Comparison of ENCODE assay signal across 8 cellular contexts in genomic region chr10:86970152-86970886, GRCh38. TPM values are rescaled to one million over a fixed set of nuclear protein-coding genes. Genes with fewer than 3 reads are reported as not detected.
DNase-seq lines count a peak whose midpoint lies in the region; ATAC-seq and TF ChIP-seq lines count a peak whose summit lies in the region.

No MANE protein-coding gene starts in this region.

- H3K36me3 ChIP-seq in CD4-positive, CD25-positive, alpha-beta regulatory T cell (ENCODE audit: control insufficient read depth, insufficient read depth, low read length), result no peaks in the 10 kb centered on the region
- no peaks in the 10 kb centered on the region for H3K36me3 ChIP-seq in KOPT-K1 (ENCODE audit: insufficient read depth, low read length)

- H3K4me3 Mint-ChIP-seq in CD4-positive, CD25-positive, alpha-beta regulatory T cell, result peak overlapping the region; percentile 81 to 90 (median 86)
- H3K4me3 Mint-ChIP-seq in MCF 10A (ENCODE audit: unreplicated experiment), result peak overlapping the region; percentile 77
- peak overlapping the region; percentile 72 to 82 (median 75) for H3K4me3 Mint-ChIP-seq in immature natural killer cell
- peak overlapping the region; percentile 78 for H3K4me3 Mint-ChIP-seq in stimulated activated effector memory CD8-positive, alpha-beta T cell treated with anti-CD3 and anti-CD28 coated beads, Interleukin-12 subunit alpha, Interleukin-12 subunit beta, amount 100 ng/mL, for 72 hours

- no peak for TF ChIP-seq CTCF in MCF 10A (IDR thresholded peaks at IDR 0.05; ENCODE audit: unreplicated experiment)

- peaks cover 0 to 58% (median 15%) of the 10 kb centered on the region in 4 donors for H3K4me1 Mint-ChIP-seq in CD4-positive, CD25-positive, alpha-beta regulatory T cell
- peaks cover 60% of the 10 kb centered on the region for H3K4me1 Mint-ChIP-seq in MCF 10A (ENCODE audit: insufficient read depth, unreplicated experiment)
- peaks cover 27 to 29% of the 10 kb centered on the region in 2 donors for H3K4me1 Mint-ChIP-seq in immature natural killer cell
- H3K4me1 Mint-ChIP-seq in stimulated activated effector memory CD8-positive, alpha-beta T cell treated with anti-CD3 and anti-CD28 coated beads, Interleukin-12 subunit alpha, Interleukin-12 subunit beta, amount 100 ng/mL, for 72 hours, result peaks cover 45% of the 10 kb centered on the region

- H3K36me3 Mint-ChIP-seq in CD4-positive, CD25-positive, alpha-beta regulatory T cell, result no peaks in the 10 kb centered on the region
- peaks cover 5% of the 10 kb centered on the region for H3K36me3 Mint-ChIP-seq in MCF 10A (ENCODE audit: insufficient read depth, unreplicated experiment)
- H3K36me3 Mint-ChIP-seq in immature natural killer cell, result no peaks in the 10 kb centered on the region
- peaks cover 6% of the 10 kb centered on the region for H3K36me3 Mint-ChIP-seq in stimulated activated effector memory CD8-positive, alpha-beta T cell treated with anti-CD3 and anti-CD28 coated beads, Interleukin-12 subunit alpha, Interleukin-12 subunit beta, amount 100 ng/mL, for 72 hours

- H3K27ac ChIP-seq in CD4-positive, CD25-positive, alpha-beta regulatory T cell (ENCODE audit: insufficient read depth, low read length, poor library complexity, severe bottlenecking), result peak overlapping the region; percentile 94
- H3K27ac ChIP-seq in KOPT-K1 (ENCODE audit: low read depth, low read length, poor library complexity, severe bottlenecking), result peak overlapping the region; percentile 50

- CTCF ChIA-PET in MCF 10A (lab: Yijun Ruan, JAX), result interaction anchor here (0.6 to 3.1 kb wide), 6 partner anchors 10 to 125 kb away, joined by 3 to 23 read pairs (median 4); no protein-coding TSS in a partner anchor

- no peaks in the 10 kb centered on the region for H3K9me3 ChIP-seq in CD4-positive, CD25-positive, alpha-beta regulatory T cell (ENCODE audit: control insufficient read depth in 2 of 2, low read length in 2 of 2)
- no peaks in the 10 kb centered on the region for H3K9me3 ChIP-seq in KOPT-K1 (ENCODE audit: insufficient read depth, low read length, poor library complexity, severe bottlenecking)

- H3K27me3 Mint-ChIP-seq in CD4-positive, CD25-positive, alpha-beta regulatory T cell, result peaks cover 4% of the 10 kb centered on the region
- H3K27me3 Mint-ChIP-seq in MCF 10A (ENCODE audit: insufficient read depth, unreplicated experiment) (no peaks in the 10 kb centered on the region), immature natural killer cell (ENCODE audit: low read depth in 3 of 3) (peaks cover 6 to 10% (median 6%) of the 10 kb centered on the region in 3 donors)

- peak overlapping the region; percentile 37 for H3K4me3 ChIP-seq in CD4-positive, CD25-positive, alpha-beta regulatory T cell (ENCODE audit: low read depth, low read length)

- no peak for DNase-seq in CD4-positive, CD25-positive, alpha-beta regulatory T cell
- DNase-seq in MCF 10A (ENCODE audit: unreplicated experiment), result peak; percentile 59
- no peak for DNase-seq in immature natural killer cell
- DNase-seq in stimulated activated effector memory CD8-positive, alpha-beta T cell treated with anti-CD3 and anti-CD28 coated beads, Interleukin-12 subunit alpha, Interleukin-12 subunit beta, amount 100 ng/mL, for 72 hours (ENCODE audit: low spot score in 2 of 2), result peak in 1 of 2 donors; percentile 51
- no peak for DNase-seq in 8988T

- peak overlapping the region; percentile 86 to 91 (median 87) for H3K27ac Mint-ChIP-seq in CD4-positive, CD25-positive, alpha-beta regulatory T cell
- H3K27ac Mint-ChIP-seq in MCF 10A (ENCODE audit: low read depth, unreplicated experiment) (peak overlapping the region; percentile 97), immature natural killer cell (peak overlapping the region in 4 of 6 donors; percentile 10 to 69 (median 30))
- H3K27ac Mint-ChIP-seq in stimulated activated effector memory CD8-positive, alpha-beta T cell treated with anti-CD3 and anti-CD28 coated beads, Interleukin-12 subunit alpha, Interleukin-12 subunit beta, amount 100 ng/mL, for 72 hours, result peak overlapping the region; percentile 89

- TSS peak; percentile 70 for BruUV-seq in MCF 10A (replicated peaks; lab: Mats Ljungman, UMichigan)

- H3K27me3 ChIP-seq in CD4-positive, CD25-positive, alpha-beta regulatory T cell (ENCODE audit: control insufficient read depth, insufficient read depth, low read length), result no peaks in the 10 kb centered on the region

- H3K9me3 Mint-ChIP-seq in CD4-positive, CD25-positive, alpha-beta regulatory T cell, result no peaks in the 10 kb centered on the region
- no peaks in the 10 kb centered on the region for H3K9me3 Mint-ChIP-seq in MCF 10A (ENCODE audit: unreplicated experiment)
- H3K9me3 Mint-ChIP-seq in immature natural killer cell, result no peaks in the 10 kb centered on the region
- no peaks in the 10 kb centered on the region for H3K9me3 Mint-ChIP-seq in stimulated activated effector memory CD8-positive, alpha-beta T cell treated with anti-CD3 and anti-CD28 coated beads, Interleukin-12 subunit alpha, Interleukin-12 subunit beta, amount 100 ng/mL, for 72 hours

- intact Hi-C loops in MCF 10A (cut with micrococcal nuclease), result loop anchor here (2.0 kb wide), 1 partner anchor 122 kb away; no protein-coding TSS in a partner anchor

- peaks cover 58% of the 10 kb centered on the region for H3K4me1 ChIP-seq in CD4-positive, CD25-positive, alpha-beta regulatory T cell (ENCODE audit: control insufficient read depth, insufficient read depth, low read length, poor library complexity, severe bottlenecking)

- no peak for ATAC-seq in CD4-positive, CD25-positive, alpha-beta regulatory T cell (ENCODE audit: low read depth in 2 of 2)
- no peak for ATAC-seq in stimulated activated effector memory CD8-positive, alpha-beta T cell treated with anti-CD3 and anti-CD28 coated beads, Interleukin-12 subunit alpha, Interleukin-12 subunit beta, amount 100 ng/mL, for 72 hours
- ATAC-seq in GM19023 (IDR thresholded peaks at IDR 0.05; ENCODE audit: unreplicated experiment) (no peak), HG02884 (IDR thresholded peaks at IDR 0.05; ENCODE audit: unreplicated experiment) (no peak)

- POLR2A ChIA-PET in MCF 10A (lab: Yijun Ruan, JAX), result interaction anchor here (0.6 to 5.7 kb wide), 15 partner anchors 9 to 213 kb away, joined by 3 to 98 read pairs (median 6); partner anchors contain the start of genes BMPR1A, FAM25A, GLUD1 and SHLD2

RNA-seq across cellular contexts. Expression of gene ADIRF, which starts 2.0 kb away (rescaled TPM):
- total RNA-seq in CD4-positive, CD25-positive, alpha-beta regulatory T cell, result not detected
- polyA plus RNA-seq in CD4-positive, CD25-positive, alpha-beta regulatory T cell, result under 1 TPM in 2 of 4 donors, not detected in 2; 0.42 to 0.65 TPM
- total RNA-seq in MCF 10A (2022), result 60.3 and 89.0 TPM in 2 replicates
- not detected for polyA plus RNA-seq in immature natural killer cell

RNA-seq across cellular contexts. Expression of gene SNCG, which starts 11.9 kb away (rescaled TPM):
- total RNA-seq in CD4-positive, CD25-positive, alpha-beta regulatory T cell, result not detected
- polyA plus RNA-seq in CD4-positive, CD25-positive, alpha-beta regulatory T cell, result not detected
- 4.2 and 7.3 TPM in 2 replicates for total RNA-seq in MCF 10A (2022)
- not detected for polyA plus RNA-seq in immature natural killer cell

RNA-seq across cellular contexts. Expression of gene MMRN2, which starts 12.9 kb away (rescaled TPM):
- 0.17 TPM for total RNA-seq in CD4-positive, CD25-positive, alpha-beta regulatory T cell
- polyA plus RNA-seq in CD4-positive, CD25-positive, alpha-beta regulatory T cell, result 1 to 10 TPM in 1 of 4 donors, under 1 TPM in 2, not detected in 1; 0.31 to 1.2 (median 0.36) TPM
- total RNA-seq in MCF 10A (2022), result 1.4 and 1.5 TPM in 2 replicates
- not detected for polyA plus RNA-seq in immature natural killer cell

RNA-seq across cellular contexts. Expression of gene FAM25A, which starts 49.8 kb away (rescaled TPM):
- total RNA-seq in CD4-positive, CD25-positive, alpha-beta regulatory T cell, result not detected
- polyA plus RNA-seq in CD4-positive, CD25-positive, alpha-beta regulatory T cell, result not detected
- total RNA-seq in MCF 10A (2022), result not detected in 2 replicates
- polyA plus RNA-seq in immature natural killer cell, result not detected

Comparison
In these comparisons a context has a peak if more than half of its experiments do, and no peak if none do; other contexts are left out.
1. H3K27ac Mint-ChIP-seq: peak in every context shown above with its lines; median percentile 97 in MCF 10A; 89 in stimulated activated effector memory CD8-positive, alpha-beta T cell treated with anti-CD3 and anti-CD28 coated beads, Interleukin-12 subunit alpha, Interleukin-12 subunit beta, amount 100 ng/mL, for 72 hours; 87 in CD4-positive, CD25-positive, alpha-beta regulatory T cell; 30 in immature natural killer cell.
2. RNA of gene ADIRF, which starts 2.0 kb away (total RNA-seq): 60.3 to 89.0 TPM in MCF 10A; not detected in CD4-positive, CD25-positive, alpha-beta regulatory T cell (single experiment); every median in the first group is over 10 times any median in the second.
3. Peak in every context shown above with its lines, with median percentiles within 50 percentile points of each other: H3K4me3 Mint-ChIP-seq.